In genomic region chrX:15366507-15367352, GRCh38 we compare ENCODE assay signal across 18 cellular contexts. TPM values are rescaled to one million over a fixed set of nuclear protein-coding genes. Genes with fewer than 3 reads are reported as not detected.
"Had no signal": no experiment of that assay in that cellular context is flagged by ENCODE, and none has a peak within 500 bp of the region (broad histone marks: within the 10 kb centered on the region; RNA-seq: fewer than 3 reads in every experiment).

No MANE protein-coding gene starts in this region.

- H3K4me3 ChIP-seq: pancreas, upper lobe of left lung had no signal

- H3K27ac Mint-ChIP-seq: activated B cell treated with CpG ODN at 0.5 μM for 24 hours; activated CD4-positive, alpha-beta T cell treated with anti-CD3 and anti-CD28 coated beads, Interleukin-2, amount 10 ng/mL, durations not matched to agents 7 days and 5 days; activated naive CD4-positive, alpha-beta T cell treated with anti-CD3 and anti-CD28 coated beads for 36 hours; activated T-helper 17 cell treated with anti-CD3 and anti-CD28 coated beads, Interleukin-2, amount 50 U/mL, for 72 hours; memory B cell; stimulated activated naive CD8-positive, alpha-beta T cell treated with anti-CD3 and anti-CD28 coated beads, Interleukin-15, Interleukin-2, amounts not matched to agents 100 ng/mL and 50 ng/mL, for 24 hours had no signal

- H3K27ac ChIP-seq: pancreas, upper lobe of left lung had no signal

- H3K4me1 Mint-ChIP-seq: activated B cell treated with CpG ODN at 0.5 μM for 24 hours; activated CD4-positive, alpha-beta T cell treated with anti-CD3 and anti-CD28 coated beads, Interleukin-2, amount 10 ng/mL, durations not matched to agents 7 days and 5 days; activated T-helper 17 cell treated with anti-CD3 and anti-CD28 coated beads, Interleukin-2, amount 50 U/mL, for 72 hours; memory B cell had no signal

- DNase-seq: activated B cell treated with CpG ODN at 0.5 μM for 24 hours; activated CD4-positive, alpha-beta T cell treated with anti-CD3 and anti-CD28 coated beads, Interleukin-2, amount 10 ng/mL, durations not matched to agents 7 days and 5 days; activated CD8-positive, alpha-beta memory T cell treated with anti-CD3 and anti-CD28 coated beads for 24 hours; activated naive CD4-positive, alpha-beta T cell treated with anti-CD3 and anti-CD28 coated beads for 36 hours; foreskin melanocyte; head of caudate nucleus; islet precursor cell; pancreas; stimulated activated CD4-positive, alpha-beta T cell treated with anti-CD3 and anti-CD28 coated beads, Interleukin-4, amount 100 ng/mL, for 1 hour; stimulated activated CD8-positive, alpha-beta memory T cell treated with anti-CD3 and anti-CD28 coated beads, Interleukin-4, amount 100 ng/mL, for 48 hours; upper lobe of left lung had no signal

- H3K27me3 ChIP-seq: upper lobe of left lung had no signal

- H3K4me3 Mint-ChIP-seq: activated B cell treated with CpG ODN at 0.5 μM for 24 hours; activated CD4-positive, alpha-beta T cell treated with anti-CD3 and anti-CD28 coated beads, Interleukin-2, amount 10 ng/mL, durations not matched to agents 7 days and 5 days; activated naive CD4-positive, alpha-beta T cell treated with anti-CD3 and anti-CD28 coated beads for 36 hours; activated T-helper 17 cell treated with anti-CD3 and anti-CD28 coated beads, Interleukin-2, amount 50 U/mL, for 72 hours; memory B cell; neural crest cell; stimulated activated naive CD8-positive, alpha-beta T cell treated with anti-CD3 and anti-CD28 coated beads, Interleukin-15, Interleukin-2, amounts not matched to agents 100 ng/mL and 50 ng/mL, for 24 hours had no signal

- H3K36me3 ChIP-seq: pancreas, upper lobe of left lung had no signal

- H3K9me3 ChIP-seq: pancreas, upper lobe of left lung had no signal

- H3K36me3 Mint-ChIP-seq: memory B cell had no signal

- ATAC-seq: activated T-helper 17 cell treated with anti-CD3 and anti-CD28 coated beads, Interleukin-2, amount 50 U/mL, for 72 hours; left lobe of liver; pancreas had no signal

- H3K4me1 ChIP-seq: pancreas, upper lobe of left lung had no signal

- H3K9me3 Mint-ChIP-seq: activated B cell treated with CpG ODN at 0.5 μM for 24 hours; activated CD4-positive, alpha-beta T cell treated with anti-CD3 and anti-CD28 coated beads, Interleukin-2, amount 10 ng/mL, durations not matched to agents 7 days and 5 days; activated naive CD4-positive, alpha-beta T cell treated with anti-CD3 and anti-CD28 coated beads for 36 hours; activated T-helper 17 cell treated with anti-CD3 and anti-CD28 coated beads, Interleukin-2, amount 50 U/mL, for 72 hours; memory B cell; stimulated activated naive CD8-positive, alpha-beta T cell treated with anti-CD3 and anti-CD28 coated beads, Interleukin-15, Interleukin-2, amounts not matched to agents 100 ng/mL and 50 ng/mL, for 24 hours had no signal

RNA-seq across cellular contexts. Expression of gene VEGFD, which starts 17.5 kb away (rescaled TPM):
- total RNA-seq: activated B cell treated with CpG ODN at 0.5 μM for 24 hours; activated CD4-positive, alpha-beta T cell treated with anti-CD3 and anti-CD28 coated beads, Interleukin-2, amount 10 ng/mL, durations not matched to agents 7 days and 5 days; activated naive CD4-positive, alpha-beta T cell treated with anti-CD3 and anti-CD28 coated beads for 36 hours; activated T-helper 17 cell treated with anti-CD3 and anti-CD28 coated beads, Interleukin-2, amount 50 U/mL, for 72 hours; astrocyte had no signal

RNA-seq across cellular contexts. Expression of gene ASB11, which starts 51.3 kb away (rescaled TPM):
- total RNA-seq: activated B cell treated with CpG ODN at 0.5 μM for 24 hours; activated CD4-positive, alpha-beta T cell treated with anti-CD3 and anti-CD28 coated beads, Interleukin-2, amount 10 ng/mL, durations not matched to agents 7 days and 5 days; activated naive CD4-positive, alpha-beta T cell treated with anti-CD3 and anti-CD28 coated beads for 36 hours; activated T-helper 17 cell treated with anti-CD3 and anti-CD28 coated beads, Interleukin-2, amount 50 U/mL, for 72 hours; astrocyte; left lobe of liver; neural crest cell; renal cortical epithelial cell had no signal
- polyA plus RNA-seq: pancreas had no signal
